Comparison of ENCODE assay signal across 25 cellular contexts in the genomic region with DNA sequence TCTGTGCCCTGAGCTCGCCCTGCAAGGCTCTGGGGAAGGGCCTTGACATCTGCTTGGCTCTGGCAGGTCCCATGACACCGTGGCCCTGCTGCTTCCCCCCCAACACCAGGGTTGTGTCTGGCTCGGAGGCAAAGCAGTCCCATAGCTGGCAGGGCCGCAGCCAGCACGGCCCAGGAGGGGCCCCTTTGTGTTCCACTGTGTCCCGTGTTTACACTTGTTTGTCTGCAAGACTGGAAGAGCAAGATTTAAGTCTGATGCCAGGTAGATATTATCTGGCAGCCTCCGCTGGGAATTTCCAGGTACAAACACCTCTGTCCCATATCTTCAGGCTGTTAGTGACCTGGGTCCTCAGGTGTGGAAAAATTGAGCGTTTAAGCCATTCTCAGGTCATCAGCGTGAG. TPM values are rescaled to one million over a fixed set of nuclear protein-coding genes. Genes with fewer than 3 reads are reported as not detected.
DNase-seq lines count a peak whose midpoint lies in the region; ATAC-seq, FAIRE-seq and TF ChIP-seq lines count a peak whose summit lies in the region.
"Had no signal": no experiment of that assay in that cellular context is flagged by ENCODE, and none has a peak within 500 bp of the region (broad histone marks: within the 10 kb centered on the region; RNA-seq: fewer than 3 reads in every experiment).

No MANE protein-coding gene starts in this region.

- H3K27ac Mint-ChIP-seq in type B pancreatic cell = peak overlapping the region; percentile 84
- H3K27ac Mint-ChIP-seq: activated CD4-positive, alpha-beta memory T cell treated with anti-CD3 and anti-CD28 coated beads, Interleukin-2, amount 10 ng/mL, durations not matched to agents 7 days and 5 days; endodermal cell; natural killer cell treated with Interleukin-12 subunit alpha and Interleukin-12 subunit beta and Interleukin-15 and Interleukin-18, amount 100 ng/mL, for 72 hours; stimulated activated effector memory CD8-positive, alpha-beta T cell treated with anti-CD3 and anti-CD28 coated beads, Interleukin-12 subunit alpha, Interleukin-12 subunit beta, amount 100 ng/mL, for 72 hours had no signal

- H3K36me3 Mint-ChIP-seq in type B pancreatic cell = peaks cover 5% of the 10 kb centered on the region
- H3K36me3 Mint-ChIP-seq: natural killer cell treated with Interleukin-12 subunit alpha and Interleukin-12 subunit beta and Interleukin-15 and Interleukin-18, amount 100 ng/mL, for 72 hours; stimulated activated effector memory CD8-positive, alpha-beta T cell treated with anti-CD3 and anti-CD28 coated beads, Interleukin-12 subunit alpha, Interleukin-12 subunit beta, amount 100 ng/mL, for 72 hours had no signal

- H3K9me3 Mint-ChIP-seq in type B pancreatic cell = peaks cover 5% of the 10 kb centered on the region
- H3K9me3 Mint-ChIP-seq: natural killer cell treated with Interleukin-12 subunit alpha and Interleukin-12 subunit beta and Interleukin-15 and Interleukin-18, amount 100 ng/mL, for 72 hours; stimulated activated effector memory CD8-positive, alpha-beta T cell treated with anti-CD3 and anti-CD28 coated beads, Interleukin-12 subunit alpha, Interleukin-12 subunit beta, amount 100 ng/mL, for 72 hours had no signal

- TF ChIP-seq CTCF in bronchial epithelial cell (IDR thresholded peaks at IDR 0.05; ENCODE audit: insufficient read depth, low read length, severe bottlenecking) (no peak), mucosa of descending colon (IDR thresholded peaks at IDR 0.05) (no peak), type B pancreatic cell (conservative IDR thresholded peaks at IDR 0.05) (no peak)

- intact Hi-C loops in mucosa of descending colon (cut with DNase I, micrococcal nuclease) = no loop called here

- H3K36me3 ChIP-seq in bronchial epithelial cell (ENCODE audit: control insufficient read depth, insufficient read depth, low read length) (no peaks in the 10 kb centered on the region), mucosa of descending colon (ENCODE audit: low read depth) (no peaks in the 10 kb centered on the region)

- peak overlapping the region; percentile 67 for H3K4me3 Mint-ChIP-seq in type B pancreatic cell
- H3K4me3 Mint-ChIP-seq: activated CD4-positive, alpha-beta memory T cell treated with anti-CD3 and anti-CD28 coated beads, Interleukin-2, amount 10 ng/mL, durations not matched to agents 7 days and 5 days; endodermal cell; natural killer cell treated with Interleukin-12 subunit alpha and Interleukin-12 subunit beta and Interleukin-15 and Interleukin-18, amount 100 ng/mL, for 72 hours; stimulated activated effector memory CD8-positive, alpha-beta T cell treated with anti-CD3 and anti-CD28 coated beads, Interleukin-12 subunit alpha, Interleukin-12 subunit beta, amount 100 ng/mL, for 72 hours had no signal

- peak; percentile 90 for FAIRE-seq in bronchial epithelial cell (lab: Jason Lieb, UNC)
- FAIRE-seq: GM12892, HepG2 had no signal

- H3K27me3 Mint-ChIP-seq in type B pancreatic cell = no peaks in the 10 kb centered on the region
- H3K27me3 Mint-ChIP-seq: activated CD4-positive, alpha-beta memory T cell treated with anti-CD3 and anti-CD28 coated beads, Interleukin-2, amount 10 ng/mL, durations not matched to agents 7 days and 5 days had no signal

- peak; percentile 39 for ATAC-seq in mucosa of descending colon
- ATAC-seq in HG03354 (IDR thresholded peaks at IDR 0.05; ENCODE audit: poor library complexity, severe bottlenecking, unreplicated experiment) = no peak
- ATAC-seq in HG03025 (IDR thresholded peaks at IDR 0.05; ENCODE audit: low FRiP score, unreplicated experiment) = no peak
- ATAC-seq: HepG2; natural killer cell treated with Interleukin-12 subunit alpha and Interleukin-12 subunit beta and Interleukin-15 and Interleukin-18, amount 100 ng/mL, for 72 hours; psoas muscle; stimulated activated effector memory CD8-positive, alpha-beta T cell treated with anti-CD3 and anti-CD28 coated beads, Interleukin-12 subunit alpha, Interleukin-12 subunit beta, amount 100 ng/mL, for 72 hours had no signal

- H3K4me1 Mint-ChIP-seq in type B pancreatic cell (ENCODE audit: unreplicated experiment) = peaks cover 13% of the 10 kb centered on the region
- H3K4me1 Mint-ChIP-seq: activated CD4-positive, alpha-beta memory T cell treated with anti-CD3 and anti-CD28 coated beads, Interleukin-2, amount 10 ng/mL, durations not matched to agents 7 days and 5 days had no signal

- no peaks in the 10 kb centered on the region for H3K9me3 ChIP-seq in mucosa of descending colon
- H3K9me3 ChIP-seq: psoas muscle, testis had no signal

- DNase-seq in NCI-H2196 (lab: John Stamatoyannopoulos, UW; ENCODE audit: unreplicated experiment) (peak; percentile 2), NCI-H2196 treated with DMSO at 0.1 percent for 48 hours (lab: John Stamatoyannopoulos, UW; ENCODE audit: unreplicated experiment) (no peak), bronchial epithelial cell (ENCODE audit: low read depth) (peak; percentile 13), mucosa of descending colon (no peak), type B pancreatic cell (ENCODE audit: extremely low spot score, unreplicated experiment) (no peak), SW 1271 (lab: John Stamatoyannopoulos, UW) (no peak)
- DNase-seq: 8988T; activated CD4-positive, alpha-beta memory T cell treated with anti-CD3 and anti-CD28 coated beads, Interleukin-2, amount 10 ng/mL, durations not matched to agents 7 days and 5 days; activated effector memory CD4-positive, alpha-beta T cell treated with anti-CD3 and anti-CD28 coated beads, Interleukin-2, amount 50 U/mL, for 16 hours; COR-L47; endodermal cell; GOT3; NCI-H1105 treated with DMSO at 0.1 percent for 48 hours; NCI-H2107; NCI-H524 treated with DMSO at 0.1 percent for 48 hours; psoas muscle; stimulated activated CD4-positive, alpha-beta T cell treated with anti-CD3 and anti-CD28 coated beads, Interleukin-2, amount 100 ng/mL, for 24 hours; testis had no signal

- peaks cover 2% of the 10 kb centered on the region for H3K27me3 ChIP-seq in bronchial epithelial cell (ENCODE audit: control insufficient read depth, insufficient read depth, low read length)
- H3K27me3 ChIP-seq: testis had no signal

- H3K4me1 ChIP-seq in mucosa of descending colon (ENCODE audit: low read depth) = no peaks in the 10 kb centered on the region
- H3K4me1 ChIP-seq: psoas muscle, testis had no signal

- H3K4me3 ChIP-seq in bronchial epithelial cell (ENCODE audit: low read depth, low read length) = no peak overlapping the region
- no peak overlapping the region for H3K4me3 ChIP-seq in mucosa of descending colon
- H3K4me3 ChIP-seq: coronary artery, psoas muscle, testis had no signal

RNA-seq across cellular contexts. Expression of gene MCF2L, which starts 44.3 kb away (rescaled TPM):
- total RNA-seq in bronchial epithelial cell (under 0.01 TPM in 2 replicates), mucosa of descending colon (100 to 1,000 TPM in 1 of 3 donors, 10 to 100 TPM in 2; 53.9 to 109 (median 95.4) TPM), type B pancreatic cell (ENCODE audit: low replicate concordance) (37.3 and 46.9 TPM in 2 replicates)

Comparison
In these comparisons a context has a peak if more than half of its experiments do, and no peak if none do; other contexts are left out.
1. DNase-seq: peak in NCI-H2196 (single experiment) and bronchial epithelial cell (single experiment); none in NCI-H2196 treated with DMSO at 0.1 percent for 48 hours (single experiment), mucosa of descending colon (0 of 3), type B pancreatic cell (single experiment) and SW 1271 (0 of 2).
2. RNA of gene MCF2L, which starts 44.3 kb away (total RNA-seq): 53.9 to 109 TPM in mucosa of descending colon and 37.3 to 46.9 TPM in type B pancreatic cell; under 0.01 TPM in bronchial epithelial cell; every median in the first group is over 10 times any median in the second.